ENCODE assay signal across 12 cellular contexts in the genomic region with DNA sequence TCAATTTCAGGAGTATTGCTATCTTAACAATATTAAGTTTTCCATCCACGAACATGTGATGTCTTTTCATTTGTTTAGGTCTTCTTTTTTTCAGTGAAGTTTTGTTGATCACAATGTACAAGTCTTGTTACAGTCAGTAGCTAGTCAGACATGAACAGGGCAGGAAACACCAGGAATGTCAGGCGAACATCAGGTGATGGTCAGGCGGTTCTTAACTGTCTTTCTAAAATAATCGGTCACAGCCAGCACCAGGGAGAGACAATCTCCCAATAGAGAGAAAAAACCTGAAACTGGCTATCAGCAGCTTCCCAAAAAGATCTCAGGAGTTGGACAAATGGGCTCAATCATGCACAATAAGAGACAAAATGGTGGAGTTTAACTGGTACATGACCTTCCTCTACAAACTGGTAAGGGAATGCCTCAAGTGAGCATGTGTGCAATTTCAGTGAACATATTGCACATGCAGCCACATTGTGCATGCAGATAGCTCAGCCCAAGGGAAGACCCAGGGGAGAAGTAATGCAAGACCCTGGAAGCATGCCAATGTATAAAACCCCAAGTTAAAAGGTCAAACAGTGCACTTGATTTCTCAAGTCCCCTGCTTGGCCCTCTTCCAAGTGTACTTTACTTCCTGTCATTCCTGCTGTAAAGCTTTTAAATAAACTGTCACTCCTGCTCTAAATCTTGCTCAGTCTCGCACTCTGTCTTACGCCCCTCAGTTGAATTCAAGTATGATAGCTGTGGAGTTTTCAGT.
DNase-seq lines count a peak whose midpoint lies in the region; ATAC-seq and TF ChIP-seq lines count a peak whose summit lies in the region.
"Had no signal": no experiment of that assay in that cellular context is flagged by ENCODE, and none has a peak within 500 bp of the region (broad histone marks: within the 10 kb centered on the region; RNA-seq: fewer than 3 reads in every experiment).

No MANE protein-coding gene starts in this region.

- DNase-seq in A673 (ENCODE audit: low spot score), result peak; percentile 48
- peak; percentile 4 for DNase-seq in Jurkat, Clone E6-1 (ENCODE audit: low read depth, low spot score)
- DNase-seq in NCI-H69 (lab: John Stamatoyannopoulos, UW), result peak; percentile 78
- peak; percentile 20 for DNase-seq in foreskin melanocyte
- DNase-seq in activated T-cell treated with anti-CD3 and anti-CD28 coated beads, Interleukin-2, amount 50 U/mL, for 24 hours, result no peak
- DNase-seq: activated naive CD8-positive, alpha-beta T cell treated with anti-CD3 and anti-CD28 coated beads, Interleukin-2, amount 10 ng/mL, durations not matched to agents 7 days and 5 days; CD4-positive, alpha-beta T cell; NCI-H526 treated with DMSO at 0.1 percent for 48 hours; sigmoid colon had no signal

- no peaks in the 10 kb centered on the region for H3K4me1 Mint-ChIP-seq in activated T-cell treated with anti-CD3 and anti-CD28 coated beads, Interleukin-2, amount 50 U/mL, for 24 hours (ENCODE audit: low read depth)
- H3K4me1 Mint-ChIP-seq: activated naive CD8-positive, alpha-beta T cell treated with anti-CD3 and anti-CD28 coated beads, Interleukin-2, amount 10 ng/mL, durations not matched to agents 7 days and 5 days had no signal

- H3K27me3 Mint-ChIP-seq in activated T-cell treated with anti-CD3 and anti-CD28 coated beads, Interleukin-2, amount 50 U/mL, for 24 hours, result no peaks in the 10 kb centered on the region
- H3K27me3 Mint-ChIP-seq: CD4-positive, alpha-beta T cell had no signal

- H3K27ac ChIP-seq in A673 (ENCODE audit: low read depth, low read length, poor library complexity, severe bottlenecking), result no peak overlapping the region
- H3K27ac ChIP-seq: sigmoid colon had no signal

- H3K4me3 Mint-ChIP-seq in activated T-cell treated with anti-CD3 and anti-CD28 coated beads, Interleukin-2, amount 50 U/mL, for 24 hours, result no peak overlapping the region
- H3K4me3 Mint-ChIP-seq: activated naive CD8-positive, alpha-beta T cell treated with anti-CD3 and anti-CD28 coated beads, Interleukin-2, amount 10 ng/mL, durations not matched to agents 7 days and 5 days; CD4-positive, alpha-beta T cell had no signal

- no TSS peak for BruUV-seq in A673 (replicated peaks; lab: Mats Ljungman, UMichigan)

- CTCF ChIA-PET in A673 (lab: Charles Lee), result no interaction called here

- H3K4me3 ChIP-seq in A673 (ENCODE audit: low read depth, low read length, poor library complexity, severe bottlenecking), result no peak overlapping the region
- no peak overlapping the region for H3K4me3 ChIP-seq in Jurkat, Clone E6-1 (ENCODE audit: low read length)
- H3K4me3 ChIP-seq: sigmoid colon had no signal

- H3K27me3 ChIP-seq in A673 (replicated peaks; ENCODE audit: insufficient read depth, low read depth, low read length, poor library complexity), result no peaks in the 10 kb centered on the region
- H3K27me3 ChIP-seq: sigmoid colon had no signal

- TF ChIP-seq CTCF in A673 (conservative IDR thresholded peaks at IDR 0.05; ENCODE audit: low read depth, low read length), result no peak

- intact Hi-C loops in A673 (cut with micrococcal nuclease; ENCODE audit: unreplicated experiment), result no loop called here

- ATAC-seq in HG03469 (IDR thresholded peaks at IDR 0.05; ENCODE audit: unreplicated experiment), result no peak
- no peak for ATAC-seq in GM18873 (IDR thresholded peaks at IDR 0.05; ENCODE audit: low FRiP score, unreplicated experiment)
- no peak for ATAC-seq in HG03571 (IDR thresholded peaks at IDR 0.05; ENCODE audit: unreplicated experiment)

- POLR2A ChIA-PET in A673 (lab: Charles Lee; ENCODE audit: low non-redundant PET), result no interaction called here

- no peaks in the 10 kb centered on the region for H3K9me3 ChIP-seq in A673 (ENCODE audit: low read depth, low read length, poor library complexity, severe bottlenecking)
- H3K9me3 ChIP-seq: sigmoid colon had no signal

- peaks cover 2% of the 10 kb centered on the region for H3K36me3 Mint-ChIP-seq in activated T-cell treated with anti-CD3 and anti-CD28 coated beads, Interleukin-2, amount 50 U/mL, for 24 hours (ENCODE audit: low read depth)
- H3K36me3 Mint-ChIP-seq: activated naive CD8-positive, alpha-beta T cell treated with anti-CD3 and anti-CD28 coated beads, Interleukin-2, amount 10 ng/mL, durations not matched to agents 7 days and 5 days had no signal

- H3K4me1 ChIP-seq in A673 (ENCODE audit: insufficient read depth, low read length, poor library complexity, severe bottlenecking), result no peaks in the 10 kb centered on the region
- H3K4me1 ChIP-seq: sigmoid colon had no signal

- no peak overlapping the region for H3K27ac Mint-ChIP-seq in activated T-cell treated with anti-CD3 and anti-CD28 coated beads, Interleukin-2, amount 50 U/mL, for 24 hours
- H3K27ac Mint-ChIP-seq: activated naive CD8-positive, alpha-beta T cell treated with anti-CD3 and anti-CD28 coated beads, Interleukin-2, amount 10 ng/mL, durations not matched to agents 7 days and 5 days; CD4-positive, alpha-beta T cell had no signal

- no peaks in the 10 kb centered on the region for H3K36me3 ChIP-seq in A673 (ENCODE audit: insufficient read depth, low read length, poor library complexity, severe bottlenecking)
- H3K36me3 ChIP-seq: sigmoid colon had no signal

- H3K9me3 Mint-ChIP-seq in activated T-cell treated with anti-CD3 and anti-CD28 coated beads, Interleukin-2, amount 50 U/mL, for 24 hours, result no peaks in the 10 kb centered on the region
- H3K9me3 Mint-ChIP-seq: activated naive CD8-positive, alpha-beta T cell treated with anti-CD3 and anti-CD28 coated beads, Interleukin-2, amount 10 ng/mL, durations not matched to agents 7 days and 5 days; CD4-positive, alpha-beta T cell had no signal
